In the genomic region with DNA sequence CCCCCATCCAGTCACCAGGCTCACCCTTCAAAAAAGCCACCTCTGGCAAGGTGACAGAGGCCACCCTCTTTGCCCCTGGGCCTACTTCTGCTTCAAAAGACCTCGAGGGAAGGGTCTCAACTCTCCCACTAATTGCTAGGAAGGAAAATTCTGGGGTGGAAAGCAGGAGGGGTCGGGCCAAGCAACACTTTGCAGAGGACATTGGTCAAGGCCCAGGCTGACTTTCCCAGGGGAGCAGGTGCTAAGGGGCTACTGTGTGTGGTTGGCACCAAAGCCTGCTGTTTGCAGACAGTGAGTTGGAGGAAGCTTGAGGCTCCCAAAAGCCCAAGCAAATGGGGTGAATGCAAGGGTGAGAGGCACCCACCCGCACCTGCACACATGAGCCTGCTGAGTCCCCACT, we compare ENCODE assay signal across 16 cellular contexts. TPM values are rescaled to one million over a fixed set of nuclear protein-coding genes. Genes with fewer than 3 reads are reported as not detected.
DNase-seq lines count a peak whose midpoint lies in the region; ATAC-seq and TF ChIP-seq lines count a peak whose summit lies in the region.
"Had no signal": no experiment of that assay in that cellular context is flagged by ENCODE, and none has a peak within 500 bp of the region (broad histone marks: within the 10 kb centered on the region; RNA-seq: fewer than 3 reads in every experiment).

No MANE protein-coding gene starts in this region.

- ATAC-seq in upper lobe of right lung (no peak), body of pancreas (no peak)
- ATAC-seq: CD8-positive, alpha-beta T cell; HepG2 had no signal

- 50 to 58% methylated on average over 2 to 3 of the region's 3 CpGs for WGBS in body of pancreas, 2 donors

- DNase-seq in activated effector memory CD4-positive, alpha-beta T cell treated with anti-CD3 and anti-CD28 coated beads, Interleukin-2, amount 50 U/mL, for 16 hours, result peak; percentile 14
- DNase-seq in activated effector memory CD4-positive, alpha-beta T cell treated with Interleukin-2 at 50 U/mL for 16 hours, result no peak
- DNase-seq in chondrocyte (ENCODE audit: low spot score) (peak; percentile 43), mesenteric fat pad (ENCODE audit: low spot score) (peak; percentile 33), upper lobe of right lung (peak; percentile 30), body of pancreas (no peak), NCI-H1417 (lab: John Stamatoyannopoulos, UW) (no peak)
- DNase-seq: Calu3; CD8-positive, alpha-beta T cell; DMS79 treated with DMSO at 0.1 percent for 48 hours; GF-D8 had no signal

- no peaks in the 10 kb centered on the region for H3K36me3 Mint-ChIP-seq in chondrocyte (ENCODE audit: low read depth)
- H3K36me3 Mint-ChIP-seq: CD8-positive, alpha-beta T cell had no signal

- H3K4me3 ChIP-seq in upper lobe of right lung (no peak overlapping the region), body of pancreas (no peak overlapping the region)
- H3K4me3 ChIP-seq: BLaER1 treated with 17β-estradiol and CSF1 and Interleukin-3, amounts not matched to agents 10 nM and 100 nM; HAP-1 had no signal

- no peak overlapping the region for H3K4me3 Mint-ChIP-seq in chondrocyte (ENCODE audit: unreplicated experiment)
- H3K4me3 Mint-ChIP-seq: B cell; CD8-positive, alpha-beta T cell had no signal

- H3K27me3 Mint-ChIP-seq in chondrocyte (ENCODE audit: low read depth), result peaks cover 11% of the 10 kb centered on the region

- H3K4me1 ChIP-seq in upper lobe of right lung, result no peaks in the 10 kb centered on the region
- H3K4me1 ChIP-seq in body of pancreas, result no peaks in the 10 kb centered on the region
- H3K4me1 ChIP-seq: BLaER1 treated with 17β-estradiol and CSF1 and Interleukin-3, amounts not matched to agents 10 nM and 100 nM; HAP-1 had no signal

- H3K27ac Mint-ChIP-seq in chondrocyte (ENCODE audit: unreplicated experiment), result no peak overlapping the region
- H3K27ac Mint-ChIP-seq: B cell; CD8-positive, alpha-beta T cell had no signal

- no peak for TF ChIP-seq POLR2A in body of pancreas (IDR thresholded peaks at IDR 0.05)

- H3K27ac ChIP-seq in upper lobe of right lung, result no peak overlapping the region
- no peak overlapping the region for H3K27ac ChIP-seq in body of pancreas
- H3K27ac ChIP-seq: BLaER1 treated with 17β-estradiol and CSF1 and Interleukin-3, amounts not matched to agents 10 nM and 100 nM had no signal

- H3K4me1 Mint-ChIP-seq in chondrocyte (ENCODE audit: low read depth), result no peaks in the 10 kb centered on the region
- H3K4me1 Mint-ChIP-seq: B cell had no signal

- H3K36me3 ChIP-seq in upper lobe of right lung, result no peaks in the 10 kb centered on the region
- no peaks in the 10 kb centered on the region for H3K36me3 ChIP-seq in body of pancreas (replicated peaks in 1 of 2; ENCODE audit: insufficient read depth in 1 of 2, low read depth in 2 of 2)
- H3K36me3 ChIP-seq: BLaER1 treated with 17β-estradiol and CSF1 and Interleukin-3, amounts not matched to agents 10 nM and 100 nM; HAP-1 had no signal

- TF ChIP-seq CTCF in chondrocyte (IDR thresholded peaks at IDR 0.05), result no peak
- TF ChIP-seq CTCF in upper lobe of right lung (IDR thresholded peaks at IDR 0.05), result no peak
- TF ChIP-seq CTCF in body of pancreas (IDR thresholded peaks at IDR 0.05), result no peak

- intact Hi-C loops in upper lobe of right lung (cut with DNase I), result no loop called here
- intact Hi-C loops in body of pancreas (cut with DNase I), result no loop called here

- H3K27me3 ChIP-seq in upper lobe of right lung (peaks cover 11% of the 10 kb centered on the region), body of pancreas (no peaks in the 10 kb centered on the region)
- H3K27me3 ChIP-seq: BLaER1 treated with 17β-estradiol and CSF1 and Interleukin-3, amounts not matched to agents 10 nM and 100 nM had no signal

- H3K9me3 Mint-ChIP-seq in chondrocyte (ENCODE audit: low read depth), result no peaks in the 10 kb centered on the region
- H3K9me3 Mint-ChIP-seq: CD8-positive, alpha-beta T cell had no signal

- H3K9me3 ChIP-seq in upper lobe of right lung (no peaks in the 10 kb centered on the region), body of pancreas (no peaks in the 10 kb centered on the region)
- H3K9me3 ChIP-seq: HAP-1 had no signal

RNA-seq across cellular contexts. Expression of a gene that starts 28.6 kb away (rescaled TPM):
- not detected in 3 replicates for total RNA-seq in chondrocyte
- not detected for total RNA-seq in mesenteric fat pad
- not detected for total RNA-seq in upper lobe of right lung
- not detected for total RNA-seq in body of pancreas
- total RNA-seq: A172; B cell; Calu3; CD8-positive, alpha-beta T cell; HepG2 had no signal

Comparison
In these comparisons a context has a peak if more than half of its experiments do, and no peak if none do; other contexts are left out.
1. DNase-seq: peak in activated effector memory CD4-positive, alpha-beta T cell treated with anti-CD3 and anti-CD28 coated beads, Interleukin-2, amount 50 U/mL, for 16 hours (single experiment), chondrocyte (single experiment), mesenteric fat pad (single experiment) and upper lobe of right lung (single experiment); none in activated effector memory CD4-positive, alpha-beta T cell treated with Interleukin-2 at 50 U/mL for 16 hours (single experiment), body of pancreas (0 of 4) and NCI-H1417 (0 of 3).